ENCODE assay signal across 1 cellular context in the genomic region with DNA sequence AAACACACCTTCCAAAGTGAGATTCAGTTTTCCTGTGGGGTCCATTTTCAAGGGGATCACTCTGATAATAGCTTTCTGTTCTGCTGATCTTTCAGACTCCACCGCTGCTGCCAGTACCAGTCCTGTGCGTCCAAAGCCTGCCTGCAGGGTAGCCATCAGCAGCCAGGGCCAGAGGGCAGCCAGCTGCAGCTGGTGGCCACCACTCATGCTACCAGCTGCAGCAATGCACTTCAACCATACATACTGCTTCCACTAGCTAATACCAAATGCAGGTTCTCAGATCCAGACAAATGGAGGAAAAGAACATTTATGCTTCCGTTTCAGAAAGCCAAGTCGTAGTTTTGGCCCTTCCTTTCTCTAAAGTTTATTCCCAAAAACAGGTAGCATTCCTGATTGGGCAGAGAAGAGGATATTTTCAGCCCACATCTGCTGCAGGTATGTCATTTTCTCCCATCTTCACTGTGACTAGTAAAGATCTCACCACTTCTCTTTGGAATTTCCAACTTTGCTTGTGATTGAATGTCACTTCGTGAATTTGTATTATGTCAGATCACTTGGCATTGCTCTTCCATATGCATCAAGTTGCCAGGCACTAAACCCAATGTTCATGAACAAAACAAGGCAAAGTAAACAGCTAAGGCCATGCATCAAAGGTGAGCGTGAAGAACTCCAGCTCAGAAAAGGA.
TF ChIP-seq lines count a peak whose summit lies in the region.

No MANE protein-coding gene starts in this region.

TF ChIP-seq in K562, 482 proteins besides CTCF, POLR2A, EP300 and RAD21 (continued from another document and continues in another):
- TF ChIP-seq, protein P1, sequence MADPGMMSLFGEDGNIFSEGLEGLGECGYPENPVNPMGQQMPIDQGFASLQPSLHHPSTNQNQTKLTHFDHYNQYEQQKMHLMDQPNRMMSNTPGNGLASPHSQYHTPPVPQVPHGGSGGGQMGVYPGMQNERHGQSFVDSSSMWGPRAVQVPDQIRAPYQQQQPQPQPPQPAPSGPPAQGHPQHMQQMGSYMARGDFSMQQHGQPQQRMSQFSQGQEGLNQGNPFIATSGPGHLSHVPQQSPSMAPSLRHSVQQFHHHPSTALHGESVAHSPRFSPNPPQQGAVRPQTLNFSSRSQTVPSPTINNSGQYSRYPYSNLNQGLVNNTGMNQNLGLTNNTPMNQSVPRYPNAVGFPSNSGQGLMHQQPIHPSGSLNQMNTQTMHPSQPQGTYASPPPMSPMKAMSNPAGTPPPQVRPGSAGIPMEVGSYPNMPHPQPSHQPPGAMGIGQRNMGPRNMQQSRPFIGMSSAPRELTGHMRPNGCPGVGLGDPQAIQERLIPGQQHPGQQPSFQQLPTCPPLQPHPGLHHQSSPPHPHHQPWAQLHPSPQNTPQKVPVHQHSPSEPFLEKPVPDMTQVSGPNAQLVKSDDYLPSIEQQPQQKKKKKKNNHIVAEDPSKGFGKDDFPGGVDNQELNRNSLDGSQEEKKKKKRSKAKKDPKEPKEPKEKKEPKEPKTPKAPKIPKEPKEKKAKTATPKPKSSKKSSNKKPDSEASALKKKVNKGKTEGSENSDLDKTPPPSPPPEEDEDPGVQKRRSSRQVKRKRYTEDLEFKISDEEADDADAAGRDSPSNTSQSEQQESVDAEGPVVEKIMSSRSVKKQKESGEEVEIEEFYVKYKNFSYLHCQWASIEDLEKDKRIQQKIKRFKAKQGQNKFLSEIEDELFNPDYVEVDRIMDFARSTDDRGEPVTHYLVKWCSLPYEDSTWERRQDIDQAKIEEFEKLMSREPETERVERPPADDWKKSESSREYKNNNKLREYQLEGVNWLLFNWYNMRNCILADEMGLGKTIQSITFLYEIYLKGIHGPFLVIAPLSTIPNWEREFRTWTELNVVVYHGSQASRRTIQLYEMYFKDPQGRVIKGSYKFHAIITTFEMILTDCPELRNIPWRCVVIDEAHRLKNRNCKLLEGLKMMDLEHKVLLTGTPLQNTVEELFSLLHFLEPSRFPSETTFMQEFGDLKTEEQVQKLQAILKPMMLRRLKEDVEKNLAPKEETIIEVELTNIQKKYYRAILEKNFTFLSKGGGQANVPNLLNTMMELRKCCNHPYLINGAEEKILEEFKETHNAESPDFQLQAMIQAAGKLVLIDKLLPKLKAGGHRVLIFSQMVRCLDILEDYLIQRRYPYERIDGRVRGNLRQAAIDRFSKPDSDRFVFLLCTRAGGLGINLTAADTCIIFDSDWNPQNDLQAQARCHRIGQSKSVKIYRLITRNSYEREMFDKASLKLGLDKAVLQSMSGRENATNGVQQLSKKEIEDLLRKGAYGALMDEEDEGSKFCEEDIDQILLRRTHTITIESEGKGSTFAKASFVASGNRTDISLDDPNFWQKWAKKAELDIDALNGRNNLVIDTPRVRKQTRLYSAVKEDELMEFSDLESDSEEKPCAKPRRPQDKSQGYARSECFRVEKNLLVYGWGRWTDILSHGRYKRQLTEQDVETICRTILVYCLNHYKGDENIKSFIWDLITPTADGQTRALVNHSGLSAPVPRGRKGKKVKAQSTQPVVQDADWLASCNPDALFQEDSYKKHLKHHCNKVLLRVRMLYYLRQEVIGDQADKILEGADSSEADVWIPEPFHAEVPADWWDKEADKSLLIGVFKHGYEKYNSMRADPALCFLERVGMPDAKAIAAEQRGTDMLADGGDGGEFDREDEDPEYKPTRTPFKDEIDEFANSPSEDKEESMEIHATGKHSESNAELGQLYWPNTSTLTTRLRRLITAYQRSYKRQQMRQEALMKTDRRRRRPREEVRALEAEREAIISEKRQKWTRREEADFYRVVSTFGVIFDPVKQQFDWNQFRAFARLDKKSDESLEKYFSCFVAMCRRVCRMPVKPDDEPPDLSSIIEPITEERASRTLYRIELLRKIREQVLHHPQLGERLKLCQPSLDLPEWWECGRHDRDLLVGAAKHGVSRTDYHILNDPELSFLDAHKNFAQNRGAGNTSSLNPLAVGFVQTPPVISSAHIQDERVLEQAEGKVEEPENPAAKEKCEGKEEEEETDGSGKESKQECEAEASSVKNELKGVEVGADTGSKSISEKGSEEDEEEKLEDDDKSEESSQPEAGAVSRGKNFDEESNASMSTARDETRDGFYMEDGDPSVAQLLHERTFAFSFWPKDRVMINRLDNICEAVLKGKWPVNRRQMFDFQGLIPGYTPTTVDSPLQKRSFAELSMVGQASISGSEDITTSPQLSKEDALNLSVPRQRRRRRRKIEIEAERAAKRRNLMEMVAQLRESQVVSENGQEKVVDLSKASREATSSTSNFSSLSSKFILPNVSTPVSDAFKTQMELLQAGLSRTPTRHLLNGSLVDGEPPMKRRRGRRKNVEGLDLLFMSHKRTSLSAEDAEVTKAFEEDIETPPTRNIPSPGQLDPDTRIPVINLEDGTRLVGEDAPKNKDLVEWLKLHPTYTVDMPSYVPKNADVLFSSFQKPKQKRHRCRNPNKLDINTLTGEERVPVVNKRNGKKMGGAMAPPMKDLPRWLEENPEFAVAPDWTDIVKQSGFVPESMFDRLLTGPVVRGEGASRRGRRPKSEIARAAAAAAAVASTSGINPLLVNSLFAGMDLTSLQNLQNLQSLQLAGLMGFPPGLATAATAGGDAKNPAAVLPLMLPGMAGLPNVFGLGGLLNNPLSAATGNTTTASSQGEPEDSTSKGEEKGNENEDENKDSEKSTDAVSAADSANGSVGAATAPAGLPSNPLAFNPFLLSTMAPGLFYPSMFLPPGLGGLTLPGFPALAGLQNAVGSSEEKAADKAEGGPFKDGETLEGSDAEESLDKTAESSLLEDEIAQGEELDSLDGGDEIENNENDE (IDR thresholded peaks at IDR 0.05; ENCODE audit: low read depth, low read length): no peak
- TF ChIP-seq MEF2D (tag; conservative IDR thresholded peaks at IDR 0.05; ENCODE audit: low read depth) (no peak), TBP (optimal IDR thresholded peaks at IDR 0.05; ENCODE audit: low read depth, low read length) (peak; percentile 24), CREBBP (IDR thresholded peaks at IDR 0.05; ENCODE audit: low read depth, low read length) (no peak), BCL6 (CRISPR knock-in tag; IDR thresholded peaks at IDR 0.05) (no peak), ILK (tag; IDR thresholded peaks at IDR 0.05; ENCODE audit: borderline replicate concordance, low read depth) (no peak), CREM (IDR thresholded peaks at IDR 0.05; ENCODE audit: low read depth) (0 out of 2 replicates have a peak, but pooled peaks have one; percentile 14), MAFK (IDR thresholded peaks at IDR 0.05; ENCODE audit: low read length) (no peak), POLR2AphosphoS2 (IDR thresholded peaks at IDR 0.05; ENCODE audit: low read length) (no peak), C11orf30 (IDR thresholded peaks at IDR 0.05; ENCODE audit: low read depth) (no peak), FOXK1 (CRISPR knock-in tag; IDR thresholded peaks at IDR 0.05; ENCODE audit: borderline replicate concordance) (no peak), ILF3 (IDR thresholded peaks at IDR 0.05; ENCODE audit: borderline replicate concordance) (no peak), ZKSCAN8 (CRISPR knock-in tag; IDR thresholded peaks at IDR 0.05) (no peak), ASH1L (IDR thresholded peaks at IDR 0.05; ENCODE audit: borderline replicate concordance, low read depth, partially characterized antibody) (no peak), CBX8 (IDR thresholded peaks at IDR 0.05; ENCODE audit: borderline replicate concordance, extremely low read depth, low read depth, low read length, poor library complexity, severe bottlenecking) (no peak), MAFG (tag; conservative IDR thresholded peaks at IDR 0.05) (no peak)
- TF ChIP-seq, protein P2, sequence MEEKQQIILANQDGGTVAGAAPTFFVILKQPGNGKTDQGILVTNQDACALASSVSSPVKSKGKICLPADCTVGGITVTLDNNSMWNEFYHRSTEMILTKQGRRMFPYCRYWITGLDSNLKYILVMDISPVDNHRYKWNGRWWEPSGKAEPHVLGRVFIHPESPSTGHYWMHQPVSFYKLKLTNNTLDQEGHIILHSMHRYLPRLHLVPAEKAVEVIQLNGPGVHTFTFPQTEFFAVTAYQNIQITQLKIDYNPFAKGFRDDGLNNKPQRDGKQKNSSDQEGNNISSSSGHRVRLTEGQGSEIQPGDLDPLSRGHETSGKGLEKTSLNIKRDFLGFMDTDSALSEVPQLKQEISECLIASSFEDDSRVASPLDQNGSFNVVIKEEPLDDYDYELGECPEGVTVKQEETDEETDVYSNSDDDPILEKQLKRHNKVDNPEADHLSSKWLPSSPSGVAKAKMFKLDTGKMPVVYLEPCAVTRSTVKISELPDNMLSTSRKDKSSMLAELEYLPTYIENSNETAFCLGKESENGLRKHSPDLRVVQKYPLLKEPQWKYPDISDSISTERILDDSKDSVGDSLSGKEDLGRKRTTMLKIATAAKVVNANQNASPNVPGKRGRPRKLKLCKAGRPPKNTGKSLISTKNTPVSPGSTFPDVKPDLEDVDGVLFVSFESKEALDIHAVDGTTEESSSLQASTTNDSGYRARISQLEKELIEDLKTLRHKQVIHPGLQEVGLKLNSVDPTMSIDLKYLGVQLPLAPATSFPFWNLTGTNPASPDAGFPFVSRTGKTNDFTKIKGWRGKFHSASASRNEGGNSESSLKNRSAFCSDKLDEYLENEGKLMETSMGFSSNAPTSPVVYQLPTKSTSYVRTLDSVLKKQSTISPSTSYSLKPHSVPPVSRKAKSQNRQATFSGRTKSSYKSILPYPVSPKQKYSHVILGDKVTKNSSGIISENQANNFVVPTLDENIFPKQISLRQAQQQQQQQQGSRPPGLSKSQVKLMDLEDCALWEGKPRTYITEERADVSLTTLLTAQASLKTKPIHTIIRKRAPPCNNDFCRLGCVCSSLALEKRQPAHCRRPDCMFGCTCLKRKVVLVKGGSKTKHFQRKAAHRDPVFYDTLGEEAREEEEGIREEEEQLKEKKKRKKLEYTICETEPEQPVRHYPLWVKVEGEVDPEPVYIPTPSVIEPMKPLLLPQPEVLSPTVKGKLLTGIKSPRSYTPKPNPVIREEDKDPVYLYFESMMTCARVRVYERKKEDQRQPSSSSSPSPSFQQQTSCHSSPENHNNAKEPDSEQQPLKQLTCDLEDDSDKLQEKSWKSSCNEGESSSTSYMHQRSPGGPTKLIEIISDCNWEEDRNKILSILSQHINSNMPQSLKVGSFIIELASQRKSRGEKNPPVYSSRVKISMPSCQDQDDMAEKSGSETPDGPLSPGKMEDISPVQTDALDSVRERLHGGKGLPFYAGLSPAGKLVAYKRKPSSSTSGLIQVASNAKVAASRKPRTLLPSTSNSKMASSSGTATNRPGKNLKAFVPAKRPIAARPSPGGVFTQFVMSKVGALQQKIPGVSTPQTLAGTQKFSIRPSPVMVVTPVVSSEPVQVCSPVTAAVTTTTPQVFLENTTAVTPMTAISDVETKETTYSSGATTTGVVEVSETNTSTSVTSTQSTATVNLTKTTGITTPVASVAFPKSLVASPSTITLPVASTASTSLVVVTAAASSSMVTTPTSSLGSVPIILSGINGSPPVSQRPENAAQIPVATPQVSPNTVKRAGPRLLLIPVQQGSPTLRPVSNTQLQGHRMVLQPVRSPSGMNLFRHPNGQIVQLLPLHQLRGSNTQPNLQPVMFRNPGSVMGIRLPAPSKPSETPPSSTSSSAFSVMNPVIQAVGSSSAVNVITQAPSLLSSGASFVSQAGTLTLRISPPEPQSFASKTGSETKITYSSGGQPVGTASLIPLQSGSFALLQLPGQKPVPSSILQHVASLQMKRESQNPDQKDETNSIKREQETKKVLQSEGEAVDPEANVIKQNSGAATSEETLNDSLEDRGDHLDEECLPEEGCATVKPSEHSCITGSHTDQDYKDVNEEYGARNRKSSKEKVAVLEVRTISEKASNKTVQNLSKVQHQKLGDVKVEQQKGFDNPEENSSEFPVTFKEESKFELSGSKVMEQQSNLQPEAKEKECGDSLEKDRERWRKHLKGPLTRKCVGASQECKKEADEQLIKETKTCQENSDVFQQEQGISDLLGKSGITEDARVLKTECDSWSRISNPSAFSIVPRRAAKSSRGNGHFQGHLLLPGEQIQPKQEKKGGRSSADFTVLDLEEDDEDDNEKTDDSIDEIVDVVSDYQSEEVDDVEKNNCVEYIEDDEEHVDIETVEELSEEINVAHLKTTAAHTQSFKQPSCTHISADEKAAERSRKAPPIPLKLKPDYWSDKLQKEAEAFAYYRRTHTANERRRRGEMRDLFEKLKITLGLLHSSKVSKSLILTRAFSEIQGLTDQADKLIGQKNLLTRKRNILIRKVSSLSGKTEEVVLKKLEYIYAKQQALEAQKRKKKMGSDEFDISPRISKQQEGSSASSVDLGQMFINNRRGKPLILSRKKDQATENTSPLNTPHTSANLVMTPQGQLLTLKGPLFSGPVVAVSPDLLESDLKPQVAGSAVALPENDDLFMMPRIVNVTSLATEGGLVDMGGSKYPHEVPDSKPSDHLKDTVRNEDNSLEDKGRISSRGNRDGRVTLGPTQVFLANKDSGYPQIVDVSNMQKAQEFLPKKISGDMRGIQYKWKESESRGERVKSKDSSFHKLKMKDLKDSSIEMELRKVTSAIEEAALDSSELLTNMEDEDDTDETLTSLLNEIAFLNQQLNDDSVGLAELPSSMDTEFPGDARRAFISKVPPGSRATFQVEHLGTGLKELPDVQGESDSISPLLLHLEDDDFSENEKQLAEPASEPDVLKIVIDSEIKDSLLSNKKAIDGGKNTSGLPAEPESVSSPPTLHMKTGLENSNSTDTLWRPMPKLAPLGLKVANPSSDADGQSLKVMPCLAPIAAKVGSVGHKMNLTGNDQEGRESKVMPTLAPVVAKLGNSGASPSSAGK (IDR thresholded peaks at IDR 0.05): no peak
- TF ChIP-seq, protein P3, sequence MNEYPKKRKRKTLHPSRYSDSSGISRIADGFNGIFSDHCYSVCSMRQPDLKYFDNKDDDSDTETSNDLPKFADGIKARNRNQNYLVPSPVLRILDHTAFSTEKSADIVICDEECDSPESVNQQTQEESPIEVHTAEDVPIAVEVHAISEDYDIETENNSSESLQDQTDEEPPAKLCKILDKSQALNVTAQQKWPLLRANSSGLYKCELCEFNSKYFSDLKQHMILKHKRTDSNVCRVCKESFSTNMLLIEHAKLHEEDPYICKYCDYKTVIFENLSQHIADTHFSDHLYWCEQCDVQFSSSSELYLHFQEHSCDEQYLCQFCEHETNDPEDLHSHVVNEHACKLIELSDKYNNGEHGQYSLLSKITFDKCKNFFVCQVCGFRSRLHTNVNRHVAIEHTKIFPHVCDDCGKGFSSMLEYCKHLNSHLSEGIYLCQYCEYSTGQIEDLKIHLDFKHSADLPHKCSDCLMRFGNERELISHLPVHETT (CRISPR knock-in tag; conservative IDR thresholded peaks at IDR 0.05 in 1 of 2, IDR thresholded peaks at IDR 0.05 in 1 of 2): no peak
- TF ChIP-seq, protein P4, sequence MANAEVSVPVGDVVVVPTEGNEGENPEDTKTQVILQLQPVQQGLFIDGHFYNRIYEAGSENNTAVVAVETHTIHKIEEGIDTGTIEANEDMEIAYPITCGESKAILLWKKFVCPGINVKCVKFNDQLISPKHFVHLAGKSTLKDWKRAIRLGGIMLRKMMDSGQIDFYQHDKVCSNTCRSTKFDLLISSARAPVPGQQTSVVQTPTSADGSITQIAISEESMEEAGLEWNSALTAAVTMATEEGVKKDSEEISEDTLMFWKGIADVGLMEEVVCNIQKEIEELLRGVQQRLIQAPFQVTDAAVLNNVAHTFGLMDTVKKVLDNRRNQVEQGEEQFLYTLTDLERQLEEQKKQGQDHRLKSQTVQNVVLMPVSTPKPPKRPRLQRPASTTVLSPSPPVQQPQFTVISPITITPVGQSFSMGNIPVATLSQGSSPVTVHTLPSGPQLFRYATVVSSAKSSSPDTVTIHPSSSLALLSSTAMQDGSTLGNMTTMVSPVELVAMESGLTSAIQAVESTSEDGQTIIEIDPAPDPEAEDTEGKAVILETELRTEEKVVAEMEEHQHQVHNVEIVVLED (CRISPR knock-in tag; IDR thresholded peaks at IDR 0.05): no peak
- TF ChIP-seq, protein P5, sequence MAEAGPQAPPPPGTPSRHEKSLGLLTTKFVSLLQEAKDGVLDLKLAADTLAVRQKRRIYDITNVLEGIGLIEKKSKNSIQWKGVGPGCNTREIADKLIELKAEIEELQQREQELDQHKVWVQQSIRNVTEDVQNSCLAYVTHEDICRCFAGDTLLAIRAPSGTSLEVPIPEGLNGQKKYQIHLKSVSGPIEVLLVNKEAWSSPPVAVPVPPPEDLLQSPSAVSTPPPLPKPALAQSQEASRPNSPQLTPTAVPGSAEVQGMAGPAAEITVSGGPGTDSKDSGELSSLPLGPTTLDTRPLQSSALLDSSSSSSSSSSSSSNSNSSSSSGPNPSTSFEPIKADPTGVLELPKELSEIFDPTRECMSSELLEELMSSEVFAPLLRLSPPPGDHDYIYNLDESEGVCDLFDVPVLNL (CRISPR knock-in tag; IDR thresholded peaks at IDR 0.05; ENCODE audit: low read depth): no peak
